8 cellular contexts compared by ENCODE assay signal in the genomic region with DNA sequence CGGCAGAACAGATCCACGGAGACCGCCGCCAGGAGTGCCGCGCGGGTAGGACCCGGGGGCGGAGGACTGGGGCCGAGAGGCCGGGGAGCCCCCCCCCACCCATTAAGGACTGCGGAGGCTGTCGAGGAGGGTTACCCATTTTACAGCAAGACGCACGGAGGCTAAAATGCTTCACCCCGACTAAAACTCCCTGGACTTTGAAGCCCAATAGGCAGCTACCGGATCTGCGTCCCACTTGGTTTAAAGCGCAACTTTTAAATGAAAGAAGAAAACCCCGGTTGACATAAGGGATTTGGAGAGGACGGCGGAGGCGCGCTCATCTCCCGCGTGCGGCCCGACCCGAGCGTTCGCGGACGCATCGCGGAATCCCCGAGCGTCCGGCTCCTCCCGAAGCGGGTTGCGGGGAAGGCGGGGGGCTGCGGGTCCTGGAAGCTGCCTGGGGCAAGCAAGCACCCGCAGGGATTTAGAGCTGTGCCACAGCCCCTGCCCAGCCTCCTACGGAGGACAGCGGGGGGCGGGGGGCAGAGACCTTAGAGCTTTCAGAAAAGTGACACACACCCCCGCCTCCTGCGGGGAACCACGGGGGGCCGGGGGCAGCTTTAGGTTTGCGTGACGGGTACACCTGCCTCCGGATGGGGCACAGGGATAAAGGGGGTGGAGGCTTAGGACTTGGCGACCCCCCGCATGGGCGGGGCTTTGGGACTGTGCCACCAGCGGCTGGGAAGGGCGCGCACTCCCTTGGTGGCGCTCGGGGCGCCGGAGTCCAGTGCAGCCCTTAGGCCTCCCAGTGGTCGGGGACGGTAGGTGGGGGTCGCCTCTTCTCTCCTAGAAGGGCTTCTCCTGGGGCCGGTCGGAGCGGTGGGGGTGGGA. TPM values are rescaled to one million over a fixed set of nuclear protein-coding genes. Genes with fewer than 3 reads are reported as not detected.
A peak's percentile ranks its signal among the peaks of the same experiment; 100 is the strongest.
DNase-seq lines count a peak whose midpoint lies in the region; ATAC-seq and TF ChIP-seq lines count a peak whose summit lies in the region.

No MANE protein-coding gene starts in this region.

- H3K9me2 ChIP-seq in GM23338 (ENCODE audit: insufficient read depth): no peaks in the 10 kb centered on the region

- peaks cover 23% of the 10 kb centered on the region; the same call in 2 of the 3 replicates for H3K36me3 Mint-ChIP-seq in GM23338 (ENCODE audit: low read depth)

- H3K4me1 Mint-ChIP-seq in GM23338: peaks cover 10% of the 10 kb centered on the region; the same call in 2 of the 3 replicates

- peak overlapping the region; percentile 69; the same call in 1 of the 2 replicates for H2AFZ ChIP-seq in GM23338

- H3K9me3 ChIP-seq in RWPE2 (ENCODE audit: severe bottlenecking): no peaks in the 10 kb centered on the region
- no peaks in the 10 kb centered on the region for H3K9me3 ChIP-seq in sigmoid colon

- no peak; a peak in 3 of 4 replicates for TF ChIP-seq CTCF in GM23338 (conservative IDR thresholded peaks at IDR 0.05; ENCODE audit: low read depth in 2 of 2)
- no peak for TF ChIP-seq CTCF in RWPE2 (IDR thresholded peaks at IDR 0.05; ENCODE audit: poor library complexity, severe bottlenecking)
- no peak for TF ChIP-seq CTCF in sigmoid colon (IDR thresholded peaks at IDR 0.05)

- WGBS in sigmoid colon, 2 donors: 1 to 2% methylated on average over 70 of the region's 70 CpGs

- H3K27me3 Mint-ChIP-seq in GM23338 (ENCODE audit: insufficient read depth, low read depth, poor library complexity): peaks cover 40% of the 10 kb centered on the region

- TF ChIP-seq POLR2A in sigmoid colon (IDR thresholded peaks at IDR 0.05): no peak

- no peaks in the 10 kb centered on the region for H3K79me2 ChIP-seq in GM23338 (replicated peaks; ENCODE audit: insufficient read depth)

- no peaks in the 10 kb centered on the region for H4K20me1 ChIP-seq in GM23338 (replicated peaks; ENCODE audit: insufficient read depth)

- peak; percentile 25 for ATAC-seq in GM23338
- ATAC-seq in RWPE2 (ENCODE audit: low read depth): peak; percentile 1; the same call in 2 of the 3 replicates
- peak; percentile 37 for ATAC-seq in Right ventricle myocardium superior (ENCODE audit: poor library complexity)

- H3K4me1 ChIP-seq in GM23338 (ENCODE audit: insufficient read depth) (peaks cover 5% of the 10 kb centered on the region; the same call in 1 of the 2 replicates), RWPE2 (ENCODE audit: insufficient read depth, poor library complexity, severe bottlenecking) (peaks cover 16% of the 10 kb centered on the region), sigmoid colon (peaks cover 0 to 18% (median 15%) of the 10 kb centered on the region in 4 donors)

- H3K9me3 Mint-ChIP-seq in GM23338: 0 out of 3 replicates have a peak, but pooled peaks cover 3% of the 10 kb centered on the region

- no peaks in the 10 kb centered on the region for H3K36me3 ChIP-seq in GM23338 (ENCODE audit: insufficient read depth)
- peaks cover 19% of the 10 kb centered on the region for H3K36me3 ChIP-seq in RWPE2 (ENCODE audit: low read depth)
- H3K36me3 ChIP-seq in sigmoid colon: no peaks in the 10 kb centered on the region

- H3K27ac Mint-ChIP-seq in GM23338: no peak overlapping the region

- peaks cover 43% of the 10 kb centered on the region for H3K27me3 ChIP-seq in GM23338 (ENCODE audit: insufficient read depth)
- no peaks in the 10 kb centered on the region for H3K27me3 ChIP-seq in RWPE2 (ENCODE audit: insufficient read depth, poor library complexity, severe bottlenecking)
- H3K27me3 ChIP-seq in sigmoid colon: peaks cover 22 to 57% (median 33%) of the 10 kb centered on the region in 3 donors

- H3K4me3 ChIP-seq in GM23338: peak overlapping the region; percentile 64
- H3K4me3 ChIP-seq in RWPE2 (ENCODE audit: severe bottlenecking): peak overlapping the region; percentile 92
- H3K4me3 ChIP-seq in sigmoid colon: peak overlapping the region in 3 of 4 donors; percentile 33 to 42 (median 41)

- H3K4me3 Mint-ChIP-seq in GM23338: peak overlapping the region; percentile 64

- peak overlapping the region; percentile 89 for H3K4me2 ChIP-seq in GM23338

- intact Hi-C loops in Right ventricle myocardium superior (cut with DNase I): loop anchor here (5.0 kb wide), 1 partner anchor 166 kb away; no protein-coding TSS in a partner anchor
- intact Hi-C loops in sigmoid colon (cut with DNase I): loop anchor here (10.0 kb wide), 1 partner anchor 543 kb away; no protein-coding TSS in a partner anchor

- no peaks in the 10 kb centered on the region for H3F3A ChIP-seq in GM23338 (replicated peaks; ENCODE audit: low read depth)

- H3K27ac ChIP-seq in GM23338 (ENCODE audit: low read depth) (no peak overlapping the region), RWPE2 (ENCODE audit: poor library complexity, severe bottlenecking) (peak overlapping the region; percentile 64), sigmoid colon (peak overlapping the region in 1 of 4 donors; percentile 27), substantia nigra (ENCODE audit: low read depth, low read length, poor library complexity, severe bottlenecking) (no peak overlapping the region)

- TF ChIP-seq EP300 in sigmoid colon (IDR thresholded peaks at IDR 0.05): no peak

- DNase-seq in GM23338 (ENCODE audit: low spot score) (peak; percentile 70), RWPE2 (ENCODE audit: low spot score) (no peak), Right ventricle myocardium superior (no peak), sigmoid colon (no peak), substantia nigra (lab: John Stamatoyannopoulos, UW) (no peak), DMS153 treated with DMSO at 0.1 percent for 48 hours (lab: John Stamatoyannopoulos, UW; ENCODE audit: unreplicated experiment) (no peak), mesenteric fat pad (ENCODE audit: low spot score) (no peak), SW 1271 (lab: John Stamatoyannopoulos, UW) (no peak)

TF ChIP-seq in GM23338, 12 proteins besides CTCF, POLR2A, EP300 and RAD21:
- TF ChIP-seq ZNF114 (CRISPR knock-in tag; IDR thresholded peaks at IDR 0.05) (no peak), EZH2 (IDR thresholded peaks at IDR 0.05; ENCODE audit: low read depth, unreplicated experiment) (peak; percentile 64)

RNA-seq across cellular contexts. Expression of a gene that starts 0.8 kb away (rescaled TPM):
- 20.4 and 21.0 TPM in 2 replicates for total RNA-seq in GM23338 (2014; rRNA removed; shearing (Covaris generic))
- polyA plus RNA-seq in GM23338 (2016; fragmentation: Nextera tagmentation; extraction: Ambion mirVana) (4.8 and 6.1 TPM in 2 replicates), sigmoid colon (1 to 10 TPM in 1 of 3 donors, under 1 TPM in 2; 0.23 to 5.0 (median 0.60) TPM)
- total RNA-seq in Right ventricle myocardium superior (7.6 TPM), sigmoid colon (1 to 10 TPM in 2 of 4 donors, under 1 TPM in 2; 0.81 to 2.5 (median 1.5) TPM), mesenteric fat pad (1.8 TPM)

Comparison
In these comparisons a context has a peak if more than half of its experiments do, and no peak if none do; other contexts are left out.
1. H3K4me3 ChIP-seq: peak in every context shown above with its lines; median percentile 92 in RWPE2; 64 in GM23338; 41 in sigmoid colon.